In the genomic region with DNA sequence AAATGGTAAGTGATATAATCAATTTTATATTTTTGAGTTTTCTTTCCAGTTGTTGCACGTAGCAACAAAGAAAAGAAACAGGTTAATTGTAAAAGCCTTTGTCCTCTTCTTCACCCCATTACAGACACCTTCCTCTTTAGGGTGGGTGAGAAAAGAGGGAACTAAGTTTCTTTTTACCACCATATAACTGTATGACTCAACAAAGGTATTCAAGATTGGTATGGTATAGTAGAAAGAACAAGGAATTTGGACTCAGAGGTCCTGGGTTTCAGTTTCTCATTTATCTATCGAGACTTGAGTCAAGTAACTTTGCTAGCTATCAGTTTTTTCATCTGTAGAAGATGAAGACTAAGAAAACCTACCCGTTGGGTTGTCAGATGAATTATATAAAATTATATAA, we compare ENCODE assay signal across 16 cellular contexts. TPM values are rescaled to one million over a fixed set of nuclear protein-coding genes. Genes with fewer than 3 reads are reported as not detected.
DNase-seq lines count a peak whose midpoint lies in the region; ATAC-seq and TF ChIP-seq lines count a peak whose summit lies in the region.
"Had no signal": no experiment of that assay in that cellular context is flagged by ENCODE, and none has a peak within 500 bp of the region (broad histone marks: within the 10 kb centered on the region; RNA-seq: fewer than 3 reads in every experiment).

No MANE protein-coding gene starts in this region.

- in situ Hi-C loops in brain microvascular endothelial cell (cut with HindIII; ENCODE audit: low pct_ligation_motif_present, low sequenced_read_pairs) = no loop called here

- H3K4me3 Mint-ChIP-seq in T-cell = no peak overlapping the region
- H3K4me3 Mint-ChIP-seq: natural killer cell; T-helper 1 cell treated with Interleukin-12 subunit alpha and Interleukin-12 subunit beta and Interleukin-4 antibody, amounts not matched to agents 30 μg/mL and 1 μg/mL, for 36 hours had no signal

- POLR2A ChIA-PET in T-cell (lab: Charles Lee) = interaction anchor here in 1 of 2 donors (0.5 kb wide), 1 partner anchor 32 kb away, joined by 7 read pairs; no protein-coding TSS in a partner anchor

- H3K27ac Mint-ChIP-seq in T-cell = no peak overlapping the region
- H3K27ac Mint-ChIP-seq: natural killer cell; T-helper 1 cell treated with Interleukin-12 subunit alpha and Interleukin-12 subunit beta and Interleukin-4 antibody, amounts not matched to agents 30 μg/mL and 1 μg/mL, for 36 hours had no signal

- H3K9me3 ChIP-seq in osteoblast (ENCODE audit: low read depth, low read length) = no peaks in the 10 kb centered on the region
- H3K9me3 ChIP-seq: body of pancreas had no signal

- H3K4me3 ChIP-seq in ACC112 (ENCODE audit: low read depth, low read length) = no peak overlapping the region
- no peak overlapping the region for H3K4me3 ChIP-seq in osteoblast (ENCODE audit: insufficient read depth, low read length)
- no peak overlapping the region for H3K4me3 ChIP-seq in brain microvascular endothelial cell (ENCODE audit: low read depth, low read length)
- H3K4me3 ChIP-seq: body of pancreas, skin epidermis had no signal

- no peak for TF ChIP-seq CTCF in osteoblast (IDR thresholded peaks at IDR 0.05; ENCODE audit: extremely low read depth, low read depth, low read length)
- TF ChIP-seq CTCF in brain microvascular endothelial cell (IDR thresholded peaks at IDR 0.05; ENCODE audit: low read depth, low read length, missing control alignments) = no peak

- H3K9me3 Mint-ChIP-seq in T-cell = no peaks in the 10 kb centered on the region
- H3K9me3 Mint-ChIP-seq: natural killer cell; T-helper 1 cell treated with Interleukin-12 subunit alpha and Interleukin-12 subunit beta and Interleukin-4 antibody, amounts not matched to agents 30 μg/mL and 1 μg/mL, for 36 hours had no signal

- peaks cover 5% of the 10 kb centered on the region for H3K79me2 ChIP-seq in ACC112 (ENCODE audit: control insufficient read depth, insufficient read depth, low read length, unreplicated experiment)
- no peaks in the 10 kb centered on the region for H3K79me2 ChIP-seq in osteoblast (ENCODE audit: insufficient read depth, low read length)

- no peak overlapping the region for H3K4me2 ChIP-seq in osteoblast (ENCODE audit: insufficient read depth, low read length)
- H3K4me2 ChIP-seq: KMS-11 had no signal

- H3K4me1 ChIP-seq in ACC112 (ENCODE audit: control insufficient read depth, insufficient read depth, low read length, unreplicated experiment) (no peaks in the 10 kb centered on the region), osteoblast (ENCODE audit: insufficient read depth, low read length) (peaks cover 3% of the 10 kb centered on the region)
- H3K4me1 ChIP-seq: body of pancreas had no signal

- H3K4me1 Mint-ChIP-seq in T-cell = peaks cover 1 to 5% (median 1%) of the 10 kb centered on the region in 3 donors

- H3K36me3 ChIP-seq in ACC112 (ENCODE audit: insufficient read depth, low read length) = no peaks in the 10 kb centered on the region
- no peaks in the 10 kb centered on the region for H3K36me3 ChIP-seq in osteoblast (ENCODE audit: insufficient read depth, low read length)
- no peaks in the 10 kb centered on the region for H3K36me3 ChIP-seq in brain microvascular endothelial cell (replicated peaks)

- H3K36me3 Mint-ChIP-seq in T-cell = no peaks in the 10 kb centered on the region
- H3K36me3 Mint-ChIP-seq: natural killer cell had no signal

- ATAC-seq in GM18909 (IDR thresholded peaks at IDR 0.05; ENCODE audit: poor library complexity, unreplicated experiment) (peak; percentile 75), HG02678 (IDR thresholded peaks at IDR 0.05; ENCODE audit: unreplicated experiment) (peak; percentile 59), HG03565 (IDR thresholded peaks at IDR 0.05; ENCODE audit: unreplicated experiment) (peak; percentile 77), T-cell (replicated peaks in 1 of 4) (no peak)
- ATAC-seq: body of pancreas, esophagus mucosa, natural killer cell had no signal

- H3K27ac ChIP-seq in ACC112 (ENCODE audit: low read depth, low read length) (no peak overlapping the region), osteoblast (ENCODE audit: low read depth, low read length) (no peak overlapping the region), brain microvascular endothelial cell (no peak overlapping the region)
- H3K27ac ChIP-seq: body of pancreas, KMS-11, skin epidermis had no signal

- H2AFZ ChIP-seq in ACC112 (ENCODE audit: low read length, unreplicated experiment) (peak overlapping the region; percentile 12), osteoblast (ENCODE audit: low read length) (no peak overlapping the region)

- H3K27me3 Mint-ChIP-seq in T-cell = peaks cover 31% of the 10 kb centered on the region in 2 donors

- H3K27me3 ChIP-seq in ACC112 (ENCODE audit: insufficient read depth, low read length) (peaks cover 15% of the 10 kb centered on the region), osteoblast (ENCODE audit: insufficient read depth, low read length) (peaks cover 25% of the 10 kb centered on the region), brain microvascular endothelial cell (replicated peaks) (peaks cover 6% of the 10 kb centered on the region)
- H3K27me3 ChIP-seq: body of pancreas had no signal

- CTCF ChIA-PET in T-cell (lab: Charles Lee) = no interaction called here

- no peak for DNase-seq in effector CD8-positive, alpha-beta T cell (lab: John Stamatoyannopoulos, UW)
- no peak for DNase-seq in osteoblast (ENCODE audit: insufficient read length, low spot score, missing footprints)
- no peak for DNase-seq in T-cell
- DNase-seq in brain microvascular endothelial cell = no peak
- DNase-seq: activated CD8-positive, alpha-beta memory T cell treated with anti-CD3 and anti-CD28 coated beads, Interleukin-2, amount 50 U/mL, for 48 hours; body of pancreas; natural killer cell; NCI-H524 had no signal

- no peaks in the 10 kb centered on the region for H4K20me1 ChIP-seq in osteoblast (ENCODE audit: insufficient read depth, low read length)

RNA-seq across cellular contexts. Expression of a gene that starts 5.6 kb away (rescaled TPM):
- total RNA-seq in osteoblast = 21.5 and 27.5 TPM in 2 replicates
- 10 to 100 TPM; 57.0 to 62.9 (median 58.2) TPM for total RNA-seq in T-cell

RNA-seq across cellular contexts. Expression of a gene that starts 42.6 kb away (rescaled TPM):
- under 0.01 TPM in 1 of 2 replicates, not detected in the other for total RNA-seq in osteoblast
- not detected for total RNA-seq in T-cell
- total RNA-seq: natural killer cell had no signal

Comparison
In these comparisons a context has a peak if more than half of its experiments do, and no peak if none do; other contexts are left out.
1. ATAC-seq: peak in GM18909 (single experiment), HG02678 (single experiment) and HG03565 (single experiment); none in T-cell (0 of 4).